Comparison of ENCODE assay signal across 8 cellular contexts in genomic region chr22:37043828-37044538, GRCh38. TPM values are rescaled to one million over a fixed set of nuclear protein-coding genes. Genes with fewer than 3 reads are reported as not detected.
DNase-seq lines count a peak whose midpoint lies in the region; ATAC-seq, FAIRE-seq and TF ChIP-seq lines count a peak whose summit lies in the region.

No MANE protein-coding gene starts in this region.

- no peak overlapping the region for H3K27ac ChIP-seq in astrocyte (ENCODE audit: low read depth, low read length)

- no peaks in the 10 kb centered on the region for H3K27me3 ChIP-seq in astrocyte (ENCODE audit: insufficient read depth, low read length)

- H3K4me1 ChIP-seq in astrocyte (ENCODE audit: insufficient read depth, low read length) = no peaks in the 10 kb centered on the region

- no peaks in the 10 kb centered on the region for H3K9me3 Mint-ChIP-seq in astrocyte (ENCODE audit: unreplicated experiment)

- H3K4me1 Mint-ChIP-seq in astrocyte (ENCODE audit: low read depth, unreplicated experiment) = peaks cover 4% of the 10 kb centered on the region

- no peak overlapping the region for H3K27ac Mint-ChIP-seq in astrocyte (ENCODE audit: unreplicated experiment)

- no peaks in the 10 kb centered on the region for H3K36me3 ChIP-seq in astrocyte (ENCODE audit: insufficient read depth, low read length)

- no peak overlapping the region for H3K4me2 ChIP-seq in astrocyte (ENCODE audit: low read length)

- no peaks in the 10 kb centered on the region for H4K20me1 ChIP-seq in astrocyte (ENCODE audit: insufficient read depth, low read length)

- H3K4me3 ChIP-seq in astrocyte (ENCODE audit: insufficient read depth, low read depth, low read length) = no peak overlapping the region

- H3K9ac ChIP-seq in astrocyte (ENCODE audit: low read length) = no peak overlapping the region

- peak; percentile 6 for TF ChIP-seq CTCF in astrocyte (IDR thresholded peaks at IDR 0.05; ENCODE audit: insufficient read depth, low read depth, low read length)

- no peaks in the 10 kb centered on the region for H3K9me3 ChIP-seq in astrocyte (ENCODE audit: insufficient read depth, low read depth, low read length)

- intact Hi-C loops in left colon (cut with DNase I, micrococcal nuclease) = no loop called here

- H3K79me2 ChIP-seq in astrocyte (ENCODE audit: insufficient read depth, low read length) = no peaks in the 10 kb centered on the region

- H3K4me3 Mint-ChIP-seq in astrocyte (ENCODE audit: unreplicated experiment) = no peak overlapping the region

- H3K36me3 Mint-ChIP-seq in astrocyte (ENCODE audit: low read depth, unreplicated experiment) = no peaks in the 10 kb centered on the region

- peaks cover 5% of the 10 kb centered on the region for H3K27me3 Mint-ChIP-seq in astrocyte (ENCODE audit: low read depth, unreplicated experiment)

- ATAC-seq in HG03280 (IDR thresholded peaks at IDR 0.05; ENCODE audit: unreplicated experiment) (peak; percentile 60), left colon (peak; percentile 85), HG03159 (IDR thresholded peaks at IDR 0.05; ENCODE audit: unreplicated experiment) (no peak), GM21737 (IDR thresholded peaks at IDR 0.05; ENCODE audit: unreplicated experiment) (no peak)
- ATAC-seq in stimulated activated naive CD8-positive, alpha-beta T cell treated with anti-CD3 and anti-CD28 coated beads, Interleukin-15, Interleukin-2, amounts not matched to agents 100 U/mL and 50 U/mL, for 24 hours = peak; percentile 74

- FAIRE-seq in astrocyte (lab: Jason Lieb, UNC) = no peak

- DNase-seq in GF-D8 (lab: John Stamatoyannopoulos, UW) = peak; percentile 43
- peak; percentile 40 for DNase-seq in RKO (ENCODE audit: low spot score)
- no peak for DNase-seq in astrocyte (ENCODE audit: low read depth)
- peak; percentile 88 to 89 for DNase-seq in left colon
- DNase-seq in stimulated activated naive CD8-positive, alpha-beta T cell treated with anti-CD3 and anti-CD28 coated beads, Interleukin-15, Interleukin-2, amounts not matched to agents 100 U/mL and 50 U/mL, for 24 hours = peak; percentile 67

- H2AFZ ChIP-seq in astrocyte (ENCODE audit: low read depth, low read length) = no peak overlapping the region

RNA-seq across cellular contexts. Expression of gene KCTD17, which starts 7.6 kb away (rescaled TPM):
- total RNA-seq in astrocyte (29.0 and 31.3 TPM in 2 replicates), left colon (10 to 100 TPM; 33.2 to 41.1 TPM)

RNA-seq across cellular contexts. Expression of gene MPST, which starts 24.4 kb away (rescaled TPM):
- total RNA-seq in astrocyte = 65.2 and 67.8 TPM in 2 replicates
- total RNA-seq in left colon = 100 to 1,000 TPM; 221 to 250 TPM

RNA-seq across cellular contexts. Expression of gene TST, which starts 24.7 kb away (rescaled TPM):
- total RNA-seq in astrocyte (32.2 and 36.3 TPM in 2 replicates), left colon (100 to 1,000 TPM; 507 to 576 TPM)

Comparison
In these comparisons a context has a peak if more than half of its experiments do, and no peak if none do; other contexts are left out.
1. ATAC-seq: peak in HG03280 (single experiment), left colon (single experiment) and stimulated activated naive CD8-positive, alpha-beta T cell treated with anti-CD3 and anti-CD28 coated beads, Interleukin-15, Interleukin-2, amounts not matched to agents 100 U/mL and 50 U/mL, for 24 hours (single experiment); none in HG03159 (single experiment) and GM21737 (single experiment).
2. RNA of gene TST, which starts 24.7 kb away (total RNA-seq): 507 to 576 TPM in left colon; 32.2 to 36.3 TPM in astrocyte; every median in the first group is over 10 times any median in the second.